In genomic region chr14:29233188-29233587, GRCh38 we compare ENCODE assay signal across 2 cellular contexts.
TF ChIP-seq lines count a peak whose summit lies in the region.

No MANE protein-coding gene starts in this region.

TF ChIP-seq in IMR-90, 13 proteins besides CTCF, POLR2A, EP300 and RAD21:
- TF ChIP-seq ELK1 (IDR thresholded peaks at IDR 0.05; ENCODE audit: borderline replicate concordance, low read depth, low read length): no peak
- peak; percentile 68 for TF ChIP-seq MAFK (IDR thresholded peaks at IDR 0.05; ENCODE audit: low read depth, low read length)

TF ChIP-seq in K562, 482 proteins besides CTCF, POLR2A, EP300 and RAD21 (continued from another document):
- peak; percentile 23; the same call in 1 of the 2 replicates for TF ChIP-seq ZNF316 (IDR thresholded peaks at IDR 0.05)
TF ChIP-seq in K562: peak in this region for 1.
